11 cellular contexts compared by ENCODE assay signal in genomic region chr9:76373173-76373771, GRCh38. TPM values are rescaled to one million over a fixed set of nuclear protein-coding genes. Genes with fewer than 3 reads are reported as not detected.
DNase-seq lines count a peak whose midpoint lies in the region; ATAC-seq and TF ChIP-seq lines count a peak whose summit lies in the region.
"Had no signal": no experiment of that assay in that cellular context is flagged by ENCODE, and none has a peak within 500 bp of the region (broad histone marks: within the 10 kb centered on the region; RNA-seq: fewer than 3 reads in every experiment).

No MANE protein-coding gene starts in this region.

- H3K4me1 ChIP-seq in RWPE2 (ENCODE audit: insufficient read depth, poor library complexity, severe bottlenecking) (peaks cover 45% of the 10 kb centered on the region), foreskin keratinocyte (peaks cover 2% of the 10 kb centered on the region), psoas muscle (no peaks in the 10 kb centered on the region)

- TF ChIP-seq CTCF in RWPE2 (IDR thresholded peaks at IDR 0.05; ENCODE audit: poor library complexity, severe bottlenecking) (no peak), foreskin keratinocyte (conservative IDR thresholded peaks at IDR 0.05) (no peak), psoas muscle (IDR thresholded peaks at IDR 0.05) (no peak)

- DNase-seq in RWPE2 (ENCODE audit: low spot score) (no peak), foreskin keratinocyte (peak in 1 of 2 donors; percentile 64), psoas muscle (peak; percentile 61 to 81), HUDEP-2 (lab: John Stamatoyannopoulos, UW; ENCODE audit: unreplicated experiment in 76 of 76) (no peak)
- DNase-seq in stimulated activated CD4-positive, alpha-beta T cell treated with anti-CD3 and anti-CD28 coated beads, Interleukin-2, amount 100 ng/mL, for 48 hours, result no peak
- no peak for DNase-seq in NK-92 treated with Interleukin-12 subunit alpha and Interleukin-12 subunit beta, amount 100 ng/mL, for 24 hours (lab: John Stamatoyannopoulos, UW)
- DNase-seq: activated naive CD4-positive, alpha-beta T cell treated with Interleukin-2 at 50 U/mL for 16 hours; Kasumi-1; spleen had no signal

- no peaks in the 10 kb centered on the region for H3K9me3 ChIP-seq in RWPE2 (ENCODE audit: severe bottlenecking)
- no peaks in the 10 kb centered on the region for H3K9me3 ChIP-seq in psoas muscle
- H3K9me3 ChIP-seq: spleen had no signal

- ATAC-seq in GM18511 (IDR thresholded peaks at IDR 0.05; ENCODE audit: unreplicated experiment) (peak; percentile 44), RWPE2 (ENCODE audit: low read depth) (peak; percentile 53; the same call in 2 of the 3 replicates), foreskin keratinocyte (peak; percentile 84), psoas muscle (peak; percentile 27 to 77 (median 59)), HG02678 (IDR thresholded peaks at IDR 0.05; ENCODE audit: unreplicated experiment) (no peak)

- H3K4me3 ChIP-seq in RWPE2 (ENCODE audit: severe bottlenecking) (no peak overlapping the region), psoas muscle (no peak overlapping the region)
- H3K4me3 ChIP-seq: spleen had no signal

- WGBS in psoas muscle, 3 donors, result 19 to 27% (median 22%) methylated on average over 4 of the region's 4 CpGs

- intact Hi-C loops in psoas muscle (cut with DNase I), result no loop called here

- H3K27me3 ChIP-seq in RWPE2 (ENCODE audit: insufficient read depth, poor library complexity, severe bottlenecking) (no peaks in the 10 kb centered on the region), foreskin keratinocyte (no peaks in the 10 kb centered on the region), psoas muscle (ENCODE audit: insufficient read depth in 3 of 3, low read length in 2 of 3) (no peaks in the 10 kb centered on the region)
- H3K27me3 ChIP-seq: spleen had no signal

- H3K36me3 ChIP-seq in RWPE2 (ENCODE audit: low read depth) (no peaks in the 10 kb centered on the region), psoas muscle (ENCODE audit: insufficient read depth in 1 of 2, low read depth in 1 of 2) (no peaks in the 10 kb centered on the region)
- H3K36me3 ChIP-seq: spleen had no signal

- peak overlapping the region; percentile 48 for H3K27ac ChIP-seq in RWPE2 (ENCODE audit: poor library complexity, severe bottlenecking)
- H3K27ac ChIP-seq in foreskin keratinocyte, result no peak overlapping the region
- no peak overlapping the region for H3K27ac ChIP-seq in psoas muscle
- H3K27ac ChIP-seq: spleen had no signal

RNA-seq across cellular contexts. Expression of gene RFK, which starts 21.0 kb away (rescaled TPM):
- total RNA-seq in foreskin keratinocyte, result 19.8 and 22.4 TPM in 2 replicates
- 10.8 and 12.2 TPM in 2 replicates for polyA plus RNA-seq in foreskin keratinocyte
- total RNA-seq in psoas muscle, result 10 to 100 TPM; 12.4 to 18.1 (median 15.1) TPM
- 10 to 100 TPM; 12.1 to 28.0 (median 23.0) TPM for polyA plus RNA-seq in psoas muscle

Comparison
In these comparisons a context has a peak if more than half of its experiments do, and no peak if none do; other contexts are left out.
1. DNase-seq: peak in psoas muscle (2 of 2); none in RWPE2 (single experiment), stimulated activated CD4-positive, alpha-beta T cell treated with anti-CD3 and anti-CD28 coated beads, Interleukin-2, amount 100 ng/mL, for 48 hours (0 of 2), HUDEP-2 (0 of 76) and NK-92 treated with Interleukin-12 subunit alpha and Interleukin-12 subunit beta, amount 100 ng/mL, for 24 hours (single experiment).